Comparison of ENCODE assay signal across 1 cellular context in the genomic region with DNA sequence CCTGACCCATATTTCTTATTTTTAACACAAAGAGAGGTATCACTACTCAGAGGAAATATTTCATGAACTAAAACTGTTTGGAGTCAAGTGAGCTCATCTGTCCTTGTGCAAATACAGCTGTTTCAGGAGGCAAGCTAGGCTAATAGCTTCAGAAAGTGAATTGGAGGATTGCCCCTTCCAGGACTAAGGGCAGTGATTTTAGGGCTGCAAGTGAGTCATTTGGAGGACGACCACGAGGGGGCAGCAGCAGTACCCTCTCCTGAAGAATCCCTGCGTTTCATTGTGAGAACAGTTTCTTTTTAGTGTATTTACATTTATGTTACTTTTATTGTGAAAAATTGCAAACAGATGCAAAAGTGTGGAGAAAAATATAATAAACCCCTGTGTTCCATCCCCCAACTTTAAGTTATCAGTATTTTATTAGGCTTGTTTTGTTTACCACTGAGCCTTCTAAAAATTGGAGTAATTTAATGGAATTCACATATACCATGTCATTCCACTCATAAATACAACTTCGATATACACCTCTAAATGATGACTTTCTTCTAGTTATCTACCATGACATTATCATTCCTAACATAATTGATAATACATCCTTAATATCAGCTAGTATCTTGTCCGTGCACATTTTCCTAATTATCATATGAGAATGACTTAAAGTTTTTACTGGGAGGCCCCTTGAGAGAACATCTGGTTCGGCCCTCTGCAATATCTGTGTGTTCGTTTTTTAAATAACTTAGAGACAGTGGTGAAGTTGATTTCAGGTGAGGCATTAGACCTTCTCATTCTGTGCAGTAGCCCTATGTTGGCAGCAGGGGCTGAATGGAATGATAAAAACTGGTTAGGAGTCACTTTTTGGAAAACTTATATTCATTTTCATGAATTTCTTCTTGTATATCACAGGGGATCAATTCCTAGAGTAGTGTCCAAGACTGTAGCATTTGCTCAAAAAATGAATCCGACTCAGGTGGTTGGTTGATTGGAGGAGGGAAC.
TF ChIP-seq lines count a peak whose summit lies in the region.

No MANE protein-coding gene starts in this region.

TF ChIP-seq in K562, 482 proteins besides CTCF, POLR2A, EP300 and RAD21:
- TF ChIP-seq JUND (IDR thresholded peaks at IDR 0.05; ENCODE audit: borderline replicate concordance, low read depth, low read length): no peak; the same call in 1 of the 2 replicates
- TF ChIP-seq JUND (tag; IDR thresholded peaks at IDR 0.05; ENCODE audit: borderline replicate concordance, low read depth, low read length): 0 out of 3 replicates have a peak, but pooled peaks have one; percentile 17
- TF ChIP-seq KDM1A (IDR thresholded peaks at IDR 0.05): 0 out of 4 replicates have a peak, but pooled peaks have one; percentile 7 to 11
- TF ChIP-seq RCOR1 (IDR thresholded peaks at IDR 0.05; ENCODE audit: borderline replicate concordance in 1 of 2, low read depth in 2 of 2, low read length in 2 of 2): peak in 1 of 2 experiments; percentile 58; a peak in 1 of 4 replicates
- no peak for TF ChIP-seq SPI1 (IDR thresholded peaks at IDR 0.05; ENCODE audit: borderline replicate concordance, low read depth, low read length)
- TF ChIP-seq ZNF586 (CRISPR knock-in tag; conservative IDR thresholded peaks at IDR 0.05): no peak
- TF ChIP-seq ZNF174 (CRISPR knock-in tag; IDR thresholded peaks at IDR 0.05): no peak
- TF ChIP-seq TSC22D4 (tag; IDR thresholded peaks at IDR 0.05): no peak
- TF ChIP-seq FOSL1 (tag; conservative IDR thresholded peaks at IDR 0.05): 0 out of 2 replicates have a peak, but pooled peaks have one; percentile 19
- TF ChIP-seq, protein P1, sequence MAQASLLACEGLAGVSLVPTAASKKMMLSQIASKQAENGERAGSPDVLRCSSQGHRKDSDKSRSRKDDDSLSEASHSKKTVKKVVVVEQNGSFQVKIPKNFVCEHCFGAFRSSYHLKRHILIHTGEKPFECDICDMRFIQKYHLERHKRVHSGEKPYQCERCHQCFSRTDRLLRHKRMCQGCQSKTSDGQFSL (CRISPR knock-in tag; IDR thresholded peaks at IDR 0.05): no peak
- TF ChIP-seq, protein P1 (tag; IDR thresholded peaks at IDR 0.05): no peak
- TF ChIP-seq SMC3 (conservative IDR thresholded peaks at IDR 0.05; ENCODE audit: insufficient read depth, low read depth, low read length): peak; percentile 59; the same call in 1 of the 2 replicates
- TF ChIP-seq FUS (optimal IDR thresholded peaks at IDR 0.05; ENCODE audit: low read depth, low read length): no peak
- no peak for TF ChIP-seq IFI16 (CRISPR knock-in tag; IDR thresholded peaks at IDR 0.05)
- no peak for TF ChIP-seq CCNT2 (IDR thresholded peaks at IDR 0.05; ENCODE audit: borderline replicate concordance, extremely low read depth, insufficient read length, low read depth, low read length)
- TF ChIP-seq C11orf30 (IDR thresholded peaks at IDR 0.05; ENCODE audit: low read depth): no peak
- TF ChIP-seq, protein P2, sequence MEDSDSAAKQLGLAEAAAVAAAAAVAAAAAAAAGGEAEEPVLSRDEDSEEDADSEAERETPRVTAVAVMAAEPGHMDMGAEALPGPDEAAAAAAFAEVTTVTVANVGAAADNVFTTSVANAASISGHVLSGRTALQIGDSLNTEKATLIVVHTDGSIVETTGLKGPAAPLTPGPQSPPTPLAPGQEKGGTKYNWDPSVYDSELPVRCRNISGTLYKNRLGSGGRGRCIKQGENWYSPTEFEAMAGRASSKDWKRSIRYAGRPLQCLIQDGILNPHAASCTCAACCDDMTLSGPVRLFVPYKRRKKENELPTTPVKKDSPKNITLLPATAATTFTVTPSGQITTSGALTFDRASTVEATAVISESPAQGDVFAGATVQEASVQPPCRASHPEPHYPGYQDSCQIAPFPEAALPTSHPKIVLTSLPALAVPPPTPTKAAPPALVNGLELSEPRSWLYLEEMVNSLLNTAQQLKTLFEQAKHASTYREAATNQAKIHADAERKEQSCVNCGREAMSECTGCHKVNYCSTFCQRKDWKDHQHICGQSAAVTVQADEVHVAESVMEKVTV (CRISPR knock-in tag; IDR thresholded peaks at IDR 0.05): peak; percentile 49; the same call in 1 of the 2 replicates
- TF ChIP-seq, protein P3, sequence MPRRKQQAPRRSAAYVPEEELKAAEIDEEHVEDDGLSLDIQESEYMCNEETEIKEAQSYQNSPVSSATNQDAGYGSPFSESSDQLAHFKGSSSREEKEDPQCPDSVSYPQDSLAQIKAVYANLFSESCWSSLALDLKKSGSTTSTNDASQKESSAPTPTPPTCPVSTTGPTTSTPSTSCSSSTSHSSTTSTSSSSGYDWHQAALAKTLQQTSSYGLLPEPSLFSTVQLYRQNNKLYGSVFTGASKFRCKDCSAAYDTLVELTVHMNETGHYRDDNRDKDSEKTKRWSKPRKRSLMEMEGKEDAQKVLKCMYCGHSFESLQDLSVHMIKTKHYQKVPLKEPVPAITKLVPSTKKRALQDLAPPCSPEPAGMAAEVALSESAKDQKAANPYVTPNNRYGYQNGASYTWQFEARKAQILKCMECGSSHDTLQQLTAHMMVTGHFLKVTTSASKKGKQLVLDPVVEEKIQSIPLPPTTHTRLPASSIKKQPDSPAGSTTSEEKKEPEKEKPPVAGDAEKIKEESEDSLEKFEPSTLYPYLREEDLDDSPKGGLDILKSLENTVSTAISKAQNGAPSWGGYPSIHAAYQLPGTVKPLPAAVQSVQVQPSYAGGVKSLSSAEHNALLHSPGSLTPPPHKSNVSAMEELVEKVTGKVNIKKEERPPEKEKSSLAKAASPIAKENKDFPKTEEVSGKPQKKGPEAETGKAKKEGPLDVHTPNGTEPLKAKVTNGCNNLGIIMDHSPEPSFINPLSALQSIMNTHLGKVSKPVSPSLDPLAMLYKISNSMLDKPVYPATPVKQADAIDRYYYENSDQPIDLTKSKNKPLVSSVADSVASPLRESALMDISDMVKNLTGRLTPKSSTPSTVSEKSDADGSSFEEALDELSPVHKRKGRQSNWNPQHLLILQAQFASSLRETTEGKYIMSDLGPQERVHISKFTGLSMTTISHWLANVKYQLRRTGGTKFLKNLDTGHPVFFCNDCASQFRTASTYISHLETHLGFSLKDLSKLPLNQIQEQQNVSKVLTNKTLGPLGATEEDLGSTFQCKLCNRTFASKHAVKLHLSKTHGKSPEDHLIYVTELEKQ (CRISPR knock-in tag; IDR thresholded peaks at IDR 0.05): no peak
- no peak for TF ChIP-seq MAZ (CRISPR knock-in tag; conservative IDR thresholded peaks at IDR 0.05 in 1 of 2, IDR thresholded peaks at IDR 0.05 in 1 of 2)
- no peak for TF ChIP-seq FOXK2 (conservative IDR thresholded peaks at IDR 0.05 in 1 of 2, IDR thresholded peaks at IDR 0.05 in 1 of 2; ENCODE audit: low read depth in 2 of 2)
- TF ChIP-seq GTF2E2 (tag; IDR thresholded peaks at IDR 0.05): no peak
- TF ChIP-seq PRPF4 (IDR thresholded peaks at IDR 0.05; ENCODE audit: insufficient read depth, low read depth, low read length, poor library complexity, severe bottlenecking): no peak
- TF ChIP-seq CBX5 (IDR thresholded peaks at IDR 0.05; ENCODE audit: borderline replicate concordance, low read depth): no peak
- TF ChIP-seq PURB (CRISPR knock-in tag; IDR thresholded peaks at IDR 0.05; ENCODE audit: low read depth): no peak
- TF ChIP-seq, protein P4, sequence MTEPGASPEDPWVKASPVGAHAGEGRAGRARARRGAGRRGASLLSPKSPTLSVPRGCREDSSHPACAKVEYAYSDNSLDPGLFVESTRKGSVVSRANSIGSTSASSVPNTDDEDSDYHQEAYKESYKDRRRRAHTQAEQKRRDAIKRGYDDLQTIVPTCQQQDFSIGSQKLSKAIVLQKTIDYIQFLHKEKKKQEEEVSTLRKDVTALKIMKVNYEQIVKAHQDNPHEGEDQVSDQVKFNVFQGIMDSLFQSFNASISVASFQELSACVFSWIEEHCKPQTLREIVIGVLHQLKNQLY (CRISPR knock-in tag; conservative IDR thresholded peaks at IDR 0.05): no peak
- TF ChIP-seq SREBF1 (IDR thresholded peaks at IDR 0.05; ENCODE audit: borderline replicate concordance, low read depth, low read length): no peak
- TF ChIP-seq, protein P5, sequence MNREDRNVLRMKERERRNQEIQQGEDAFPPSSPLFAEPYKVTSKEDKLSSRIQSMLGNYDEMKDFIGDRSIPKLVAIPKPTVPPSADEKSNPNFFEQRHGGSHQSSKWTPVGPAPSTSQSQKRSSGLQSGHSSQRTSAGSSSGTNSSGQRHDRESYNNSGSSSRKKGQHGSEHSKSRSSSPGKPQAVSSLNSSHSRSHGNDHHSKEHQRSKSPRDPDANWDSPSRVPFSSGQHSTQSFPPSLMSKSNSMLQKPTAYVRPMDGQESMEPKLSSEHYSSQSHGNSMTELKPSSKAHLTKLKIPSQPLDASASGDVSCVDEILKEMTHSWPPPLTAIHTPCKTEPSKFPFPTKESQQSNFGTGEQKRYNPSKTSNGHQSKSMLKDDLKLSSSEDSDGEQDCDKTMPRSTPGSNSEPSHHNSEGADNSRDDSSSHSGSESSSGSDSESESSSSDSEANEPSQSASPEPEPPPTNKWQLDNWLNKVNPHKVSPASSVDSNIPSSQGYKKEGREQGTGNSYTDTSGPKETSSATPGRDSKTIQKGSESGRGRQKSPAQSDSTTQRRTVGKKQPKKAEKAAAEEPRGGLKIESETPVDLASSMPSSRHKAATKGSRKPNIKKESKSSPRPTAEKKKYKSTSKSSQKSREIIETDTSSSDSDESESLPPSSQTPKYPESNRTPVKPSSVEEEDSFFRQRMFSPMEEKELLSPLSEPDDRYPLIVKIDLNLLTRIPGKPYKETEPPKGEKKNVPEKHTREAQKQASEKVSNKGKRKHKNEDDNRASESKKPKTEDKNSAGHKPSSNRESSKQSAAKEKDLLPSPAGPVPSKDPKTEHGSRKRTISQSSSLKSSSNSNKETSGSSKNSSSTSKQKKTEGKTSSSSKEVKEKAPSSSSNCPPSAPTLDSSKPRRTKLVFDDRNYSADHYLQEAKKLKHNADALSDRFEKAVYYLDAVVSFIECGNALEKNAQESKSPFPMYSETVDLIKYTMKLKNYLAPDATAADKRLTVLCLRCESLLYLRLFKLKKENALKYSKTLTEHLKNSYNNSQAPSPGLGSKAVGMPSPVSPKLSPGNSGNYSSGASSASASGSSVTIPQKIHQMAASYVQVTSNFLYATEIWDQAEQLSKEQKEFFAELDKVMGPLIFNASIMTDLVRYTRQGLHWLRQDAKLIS (CRISPR knock-in tag; IDR thresholded peaks at IDR 0.05): no peak
- TF ChIP-seq CAMTA2 (CRISPR knock-in tag; conservative IDR thresholded peaks at IDR 0.05): no peak
